In genomic region chr16:13936596-13937081, GRCh38 we compare ENCODE assay signal across 8 cellular contexts. TPM values are rescaled to one million over a fixed set of nuclear protein-coding genes. Genes with fewer than 3 reads are reported as not detected.
DNase-seq lines count a peak whose midpoint lies in the region; ATAC-seq and TF ChIP-seq lines count a peak whose summit lies in the region.

No MANE protein-coding gene starts in this region.

- H3K36me3 Mint-ChIP-seq in Caco-2 (ENCODE audit: insufficient read depth, unreplicated experiment) (no peaks in the 10 kb centered on the region), mesothelial cell of epicardium (peaks cover 51% of the 10 kb centered on the region)
- H3K36me3 Mint-ChIP-seq in naive thymus-derived CD8-positive, alpha-beta T cell: peaks cover 6 to 89% (median 35%) of the 10 kb centered on the region in 3 donors

- no TSS peak for BruUV-seq in Caco-2 (replicated peaks; lab: Mats Ljungman, UMichigan)

- peaks cover 6% of the 10 kb centered on the region for H3K4me1 Mint-ChIP-seq in Caco-2 (ENCODE audit: low read depth, unreplicated experiment)
- H3K4me1 Mint-ChIP-seq in mesothelial cell of epicardium: peaks cover 17% of the 10 kb centered on the region
- H3K4me1 Mint-ChIP-seq in naive thymus-derived CD8-positive, alpha-beta T cell: peaks cover 0 to 4% (median 2%) of the 10 kb centered on the region in 4 donors

- H3K27ac Mint-ChIP-seq in Caco-2 (ENCODE audit: unreplicated experiment) (peak overlapping the region; percentile 57), mesothelial cell of epicardium (peak overlapping the region; percentile 68)
- peak overlapping the region in 3 of 10 donors; percentile 17 to 41 (median 29) for H3K27ac Mint-ChIP-seq in naive thymus-derived CD8-positive, alpha-beta T cell

- no peaks in the 10 kb centered on the region for H3K27me3 Mint-ChIP-seq in Caco-2 (ENCODE audit: insufficient read depth, unreplicated experiment)
- no peaks in the 10 kb centered on the region for H3K27me3 Mint-ChIP-seq in mesothelial cell of epicardium (ENCODE audit: low read depth)
- H3K27me3 Mint-ChIP-seq in naive thymus-derived CD8-positive, alpha-beta T cell: no peaks in the 10 kb centered on the region

- TF ChIP-seq CTCF in Caco-2 (IDR thresholded peaks at IDR 0.05; ENCODE audit: insufficient read depth in 1 of 2, low read depth in 1 of 2, low read length in 1 of 2, severe bottlenecking in 1 of 2, unreplicated experiment in 1 of 2) (no peak), mesothelial cell of epicardium (IDR thresholded peaks at IDR 0.05; ENCODE audit: unreplicated experiment) (no peak)

- no peak overlapping the region for H3K4me3 Mint-ChIP-seq in Caco-2 (ENCODE audit: unreplicated experiment)
- no peak overlapping the region for H3K4me3 Mint-ChIP-seq in mesothelial cell of epicardium
- no peak overlapping the region for H3K4me3 Mint-ChIP-seq in naive thymus-derived CD8-positive, alpha-beta T cell

- intact Hi-C loops in Caco-2 (cut with micrococcal nuclease; ENCODE audit: unreplicated experiment): no loop called here

- H3K27me3 ChIP-seq in Caco-2 (replicated peaks; ENCODE audit: control insufficient read depth, insufficient read depth, low read length): no peaks in the 10 kb centered on the region

- H3K9me3 ChIP-seq in Caco-2: no peaks in the 10 kb centered on the region

- DNase-seq in Caco-2 (peak in 1 of 2 experiments; percentile 47), NCI-H226 (peak; percentile 59), dedifferentiated amniotic fluid mesenchymal stem cell (ENCODE audit: extremely low spot score) (peak; percentile 23), mesothelial cell of epicardium (ENCODE audit: low spot score in 2 of 2, unreplicated experiment in 2 of 2) (no peak), RPMI8226 (no peak)
- DNase-seq in naive thymus-derived CD8-positive, alpha-beta T cell: no peak

- POLR2A ChIA-PET in Caco-2 (lab: Charles Lee): no interaction called here
- POLR2A ChIA-PET in naive thymus-derived CD8-positive, alpha-beta T cell (lab: Charles Lee): no interaction called here

- H3K9me3 Mint-ChIP-seq in Caco-2 (ENCODE audit: unreplicated experiment): no peaks in the 10 kb centered on the region
- H3K9me3 Mint-ChIP-seq in mesothelial cell of epicardium: peaks cover 6% of the 10 kb centered on the region
- H3K9me3 Mint-ChIP-seq in naive thymus-derived CD8-positive, alpha-beta T cell: no peaks in the 10 kb centered on the region

- H3K4me3 ChIP-seq in Caco-2 (ENCODE audit: low read depth, low read length): no peak overlapping the region

- H3K36me3 ChIP-seq in Caco-2 (ENCODE audit: control insufficient read depth, insufficient read depth, low read length): peaks cover 2% of the 10 kb centered on the region; the same call in 1 of the 2 replicates

- H3K4me1 ChIP-seq in Caco-2: peaks cover 23% of the 10 kb centered on the region

- CTCF ChIA-PET in Caco-2 (lab: Charles Lee): interaction anchor here (0.7 to 2.4 kb wide), 3 partner anchors 17 to 610 kb away, joined by 4 to 12 read pairs (median 5); partner anchors contain the start of gene ERCC4

- ATAC-seq in GM19455 (IDR thresholded peaks at IDR 0.05; ENCODE audit: unreplicated experiment) (no peak), HG02678 (IDR thresholded peaks at IDR 0.05; ENCODE audit: unreplicated experiment) (no peak)
- ATAC-seq in naive thymus-derived CD8-positive, alpha-beta T cell: no peak

RNA-seq across cellular contexts. Expression of gene ERCC4, which starts 16.7 kb away (rescaled TPM):
- total RNA-seq in Caco-2 (2022): 6.8 and 7.1 TPM in 2 replicates
- 12.1 to 16.4 TPM (median 16.1 TPM) in 3 replicates for total RNA-seq in mesothelial cell of epicardium
- 10 to 100 TPM; 12.8 to 16.3 TPM for total RNA-seq in naive thymus-derived CD8-positive, alpha-beta T cell
- polyA plus RNA-seq in naive thymus-derived CD8-positive, alpha-beta T cell: 10 to 100 TPM; 18.2 to 22.1 (median 18.6) TPM

Comparison
In these comparisons a context has a peak if more than half of its experiments do, and no peak if none do; other contexts are left out.
1. DNase-seq: peak in NCI-H226 (single experiment) and dedifferentiated amniotic fluid mesenchymal stem cell (single experiment); none in mesothelial cell of epicardium (0 of 2), RPMI8226 (single experiment) and naive thymus-derived CD8-positive, alpha-beta T cell (0 of 10).